In genomic region chr3:12483872-12484197, GRCh38 we compare ENCODE assay signal across 8 cellular contexts. TPM values are rescaled to one million over a fixed set of nuclear protein-coding genes. Genes with fewer than 3 reads are reported as not detected.
DNase-seq lines count a peak whose midpoint lies in the region; ATAC-seq and TF ChIP-seq lines count a peak whose summit lies in the region.

No MANE protein-coding gene starts in this region.

- CTCF ChIA-PET in AG04450 (lab: Charles Lee) (interaction anchor here (0.5 to 4.2 kb wide), 14 partner anchors 11 to 1008 kb away, joined by 3 to 25 read pairs (median 5); no protein-coding TSS in a partner anchor), mammary epithelial cell (lab: Charles Lee; ENCODE audit: low non-redundant PET) (interaction anchor here (0.7 kb wide), 1 partner anchor 24 kb away, joined by 7 read pairs; no protein-coding TSS in a partner anchor)

- peaks cover 36% of the 10 kb centered on the region for H3K79me2 ChIP-seq in mammary epithelial cell (ENCODE audit: insufficient read depth, low read length)

- POLR2A ChIA-PET in AG04450 (lab: Yijun Ruan, JAX) = interaction anchor here (0.7 to 2.5 kb wide), 6 partner anchors 14 to 346 kb away, joined by 3 to 17 read pairs (median 4); no protein-coding TSS in a partner anchor

- intact Hi-C loops in mammary epithelial cell (cut with micrococcal nuclease) = loop anchor here (2.0 to 10.0 kb wide), 2 partner anchors 241 to 409 kb away; no protein-coding TSS in a partner anchor

- peak overlapping the region; percentile 65 for H3K4me3 ChIP-seq in AG04450 (ENCODE audit: low read depth, low read length)
- H3K4me3 ChIP-seq in HUES6 (ENCODE audit: low read depth, low read length) = peak overlapping the region; percentile 95
- peak overlapping the region; percentile 31 to 82 (median 79) for H3K4me3 ChIP-seq in mammary epithelial cell (replicated peaks in 1 of 3; ENCODE audit: insufficient read depth in 1 of 3, low read depth in 2 of 3, low read length in 3 of 3)
- peak overlapping the region; percentile 85 for H3K4me3 ChIP-seq in mucosa of stomach (ENCODE audit: low read length)

- dilution Hi-C loops in mammary epithelial cell (cut with HindIII; ENCODE audit: low sequenced_read_pairs) = no loop called here

- H3K27ac ChIP-seq in AG04450 (ENCODE audit: low read depth, low read length) (peak overlapping the region; percentile 39), HUES6 (ENCODE audit: low read depth, low read length) (no peak overlapping the region), mammary epithelial cell (ENCODE audit: insufficient read depth, low read depth, low read length) (no peak overlapping the region)

- no peaks in the 10 kb centered on the region for H4K20me1 ChIP-seq in mammary epithelial cell (ENCODE audit: insufficient read depth, low read length)

- no peak for ATAC-seq in GM18858 (IDR thresholded peaks at IDR 0.05; ENCODE audit: unreplicated experiment)

- H3K4me1 ChIP-seq in HUES6 (ENCODE audit: control insufficient read depth, insufficient read depth, low read length) (peaks cover 10% of the 10 kb centered on the region), mammary epithelial cell (ENCODE audit: insufficient read depth, low read length) (peaks cover 19% of the 10 kb centered on the region), mucosa of stomach (ENCODE audit: control insufficient read depth, insufficient read depth, low read length) (peaks cover 41% of the 10 kb centered on the region)

- H3K4me2 ChIP-seq in mammary epithelial cell (ENCODE audit: insufficient read depth, low read depth, low read length) = peak overlapping the region; percentile 93

- H3K36me3 ChIP-seq in HUES6 (ENCODE audit: control insufficient read depth, insufficient read depth, low read length) (peaks cover 13% of the 10 kb centered on the region; the same call in 1 of the 2 replicates), mammary epithelial cell (ENCODE audit: insufficient read depth, low read length) (no peaks in the 10 kb centered on the region), mucosa of stomach (ENCODE audit: control insufficient read depth, insufficient read depth, low read length) (no peaks in the 10 kb centered on the region)

- H3K27me3 ChIP-seq in AG04450 (ENCODE audit: control insufficient read depth, insufficient read depth, low read length) (no peaks in the 10 kb centered on the region), HUES6 (ENCODE audit: control insufficient read depth, insufficient read depth, low read length) (no peaks in the 10 kb centered on the region), mammary epithelial cell (ENCODE audit: insufficient read depth, low read length) (no peaks in the 10 kb centered on the region), mucosa of stomach (ENCODE audit: control insufficient read depth, insufficient read depth, low read length) (no peaks in the 10 kb centered on the region)

- peak overlapping the region; percentile 99 for H2AFZ ChIP-seq in mammary epithelial cell (ENCODE audit: low read depth, low read length)

- H3K9ac ChIP-seq in HUES6 (ENCODE audit: low read length) (peak overlapping the region; percentile 56), mammary epithelial cell (ENCODE audit: insufficient read depth, low read length) (no peak overlapping the region), mucosa of stomach (ENCODE audit: low read length) (peak overlapping the region; percentile 66)

- H3K9me3 ChIP-seq in AG04450 (ENCODE audit: control insufficient read depth, insufficient read depth, low read length) (no peaks in the 10 kb centered on the region; the same call in 1 of the 2 replicates), HUES6 (ENCODE audit: control insufficient read depth, insufficient read depth, low read depth, low read length) (no peaks in the 10 kb centered on the region), mammary epithelial cell (replicated peaks; ENCODE audit: insufficient read depth, low read length) (no peaks in the 10 kb centered on the region), mucosa of stomach (ENCODE audit: control insufficient read depth, low read length) (no peaks in the 10 kb centered on the region)

- in situ Hi-C loops in mammary epithelial cell (cut with MboI; ENCODE audit: low sequenced_read_pairs in 2 of 2) = no loop called here

- DNase-seq in AG04450 (ENCODE audit: low read depth, low spot score) = no peak
- no peak for DNase-seq in mammary epithelial cell
- no peak for DNase-seq in anterior cingulate cortex (lab: John Stamatoyannopoulos, UW)
- DNase-seq in amniotic stem cell (lab: John Stamatoyannopoulos, UW) = no peak
- DNase-seq in NCI-H226 = no peak

- no peak for TF ChIP-seq CTCF in AG04450 (IDR thresholded peaks at IDR 0.05; ENCODE audit: low read depth, low read length)
- TF ChIP-seq CTCF in mammary epithelial cell (conservative IDR thresholded peaks at IDR 0.05 in 1 of 2, IDR thresholded peaks at IDR 0.05 in 1 of 2; ENCODE audit: extremely low read depth in 1 of 2, insufficient read depth in 1 of 2, low read depth in 1 of 2, low read length in 2 of 2) = no peak

- WGBS in mammary epithelial cell (ENCODE audit: low coverage, missing lambda C conversion rate) = 4% methylated on average over 8 of the region's 10 CpGs

- no TSS peak for BruUV-seq in mammary epithelial cell (replicated peaks; lab: Mats Ljungman, UMichigan)

RNA-seq across cellular contexts. Expression of gene TSEN2, which starts 0.4 kb away (rescaled TPM):
- polyA plus RNA-seq in AG04450 (2011; rRNA removed) (8.9 and 11.0 TPM in 2 replicates), mammary epithelial cell (14.6 TPM)
- polyA minus RNA-seq in AG04450 (2011; rRNA and poly(A)+ RNA removed) = 13.8 and 17.2 TPM in 2 replicates
- total RNA-seq in mammary epithelial cell = 10 to 100 TPM; 16.0 to 24.6 TPM
- 30.1 TPM for polyA minus RNA-seq in mammary epithelial cell
